ENCODE assay signal across 18 cellular contexts in genomic region chr19:1035998-1036621, GRCh38. TPM values are rescaled to one million over a fixed set of nuclear protein-coding genes. Genes with fewer than 3 reads are reported as not detected.
DNase-seq lines count a peak whose midpoint lies in the region; ATAC-seq, FAIRE-seq and TF ChIP-seq lines count a peak whose summit lies in the region.
"Had no signal": no experiment of that assay in that cellular context is flagged by ENCODE, and none has a peak within 500 bp of the region (broad histone marks: within the 10 kb centered on the region; RNA-seq: fewer than 3 reads in every experiment).

No MANE protein-coding gene starts in this region.

- TF ChIP-seq CTCF in IMR-90 (conservative IDR thresholded peaks at IDR 0.05; ENCODE audit: low read depth, low read length), result 0 out of 2 replicates have a peak, but pooled peaks have one; percentile 12
- peak; percentile 45 to 46 (median 45); a peak in 5 of 6 replicates for TF ChIP-seq CTCF in K562 (IDR thresholded peaks at IDR 0.05 in 2 of 3, conservative IDR thresholded peaks at IDR 0.05 in 1 of 3; ENCODE audit: insufficient read depth in 2 of 3, low read depth in 1 of 3, low read length in 3 of 3)
- TF ChIP-seq CTCF in retinal pigment epithelial cell (conservative IDR thresholded peaks at IDR 0.05; ENCODE audit: low read depth, low read length), result peak; percentile 3

- peaks cover 4% of the 10 kb centered on the region for H3K36me3 Mint-ChIP-seq in activated naive CD4-positive, alpha-beta T cell treated with anti-CD3 and anti-CD28 coated beads, Interleukin-2, amount 50 U/mL, for 24 hours
- peaks cover 13 to 56% of the 10 kb centered on the region in 2 donors for H3K36me3 Mint-ChIP-seq in activated naive CD4-positive, alpha-beta T cell treated with anti-CD3 and anti-CD28 coated beads, Interleukin-2, amount 50 U/mL, for 72 hours

- H3K23ac ChIP-seq in IMR-90 (ENCODE audit: low read depth, low read length) (no peak overlapping the region), trophoblast cell (ENCODE audit: low read length) (no peak overlapping the region)

- no peak overlapping the region for H4K91ac ChIP-seq in IMR-90 (ENCODE audit: insufficient read depth, low read depth, low read length)
- H4K91ac ChIP-seq in trophoblast cell (ENCODE audit: low read depth, low read length), result no peak overlapping the region

- TF ChIP-seq RAD21 in IMR-90 (IDR thresholded peaks at IDR 0.05; ENCODE audit: low read length) (no peak), K562 (CRISPR knock-in tag; conservative IDR thresholded peaks at IDR 0.05 in 1 of 2, IDR thresholded peaks at IDR 0.05 in 1 of 2) (peak in 1 of 2 experiments; percentile 36; a peak in 2 of 4 replicates)

- H3K9ac ChIP-seq in IMR-90 (ENCODE audit: low read depth, low read length) (no peak overlapping the region), K562 (ENCODE audit: insufficient read depth in 1 of 2, low read depth in 2 of 2, low read length in 2 of 2) (peak overlapping the region in 1 of 2 experiments; percentile 40; a peak in 1 of 4 replicates), trophoblast cell (ENCODE audit: low read length) (no peak overlapping the region)

- no peak for DNase-seq in activated naive CD4-positive, alpha-beta T cell treated with anti-CD3 and anti-CD28 coated beads, Interleukin-2, amount 50 U/mL, for 72 hours (ENCODE audit: low spot score in 2 of 2)
- DNase-seq in IMR-90 (no peak), K562 (ENCODE audit: extremely low read depth in 1 of 4, low spot score in 3 of 4) (peak in 2 of 4 experiments; percentile 32 to 55), retinal pigment epithelial cell (ENCODE audit: low read depth) (no peak), trophoblast cell (no peak), retina (no peak), DMS153 treated with DMSO at 0.1 percent for 48 hours (lab: John Stamatoyannopoulos, UW; ENCODE audit: unreplicated experiment) (no peak)
- DNase-seq: anterior cingulate cortex; effector memory CD4-positive, alpha-beta T cell; NCI-H1436 treated with DMSO at 0.1 percent for 48 hours; NCI-H526 treated with DMSO at 0.1 percent for 48 hours; SHP77 had no signal

- no peak overlapping the region for H3K4me2 ChIP-seq in IMR-90 (ENCODE audit: low read depth, low read length)
- H3K4me2 ChIP-seq in K562 (ENCODE audit: insufficient read depth, low read length), result no peak overlapping the region
- no peak overlapping the region for H3K4me2 ChIP-seq in trophoblast cell (ENCODE audit: low read length)

- intact Hi-C loops in IMR-90 (cut with micrococcal nuclease) (no loop called here), K562 (cut with micrococcal nuclease) (no loop called here)

- no peak overlapping the region for H2BK12ac ChIP-seq in trophoblast cell (ENCODE audit: low read length)

- peaks cover 5% of the 10 kb centered on the region; the same call in 1 of the 2 replicates for H3K4me1 ChIP-seq in IMR-90 (ENCODE audit: control insufficient read depth, insufficient read depth, low read length)
- H3K4me1 ChIP-seq in K562 (replicated peaks in 1 of 2; ENCODE audit: control insufficient read depth in 2 of 2, insufficient read depth in 2 of 2, low read length in 2 of 2), result peaks cover 22 to 52% of the 10 kb centered on the region in 2 experiments
- peaks cover under 1 to 4% of the 10 kb centered on the region in 2 experiments for H3K4me1 ChIP-seq in trophoblast cell (ENCODE audit: control insufficient read depth in 1 of 2, insufficient read depth in 2 of 2, low read length in 2 of 2)

- no peak overlapping the region for H3K4me3 Mint-ChIP-seq in activated naive CD4-positive, alpha-beta T cell treated with anti-CD3 and anti-CD28 coated beads, Interleukin-2, amount 50 U/mL, for 24 hours
- H3K4me3 Mint-ChIP-seq: stimulated activated naive CD8-positive, alpha-beta T cell treated with anti-CD3 and anti-CD28 coated beads, Interleukin-15, Interleukin-2, amounts not matched to agents 100 ng/mL and 50 ng/mL, for 24 hours had no signal

- H3K27ac Mint-ChIP-seq in activated naive CD4-positive, alpha-beta T cell treated with anti-CD3 and anti-CD28 coated beads, Interleukin-2, amount 50 U/mL, for 24 hours, result peak overlapping the region; percentile 8
- H3K27ac Mint-ChIP-seq in activated naive CD4-positive, alpha-beta T cell treated with anti-CD3 and anti-CD28 coated beads, Interleukin-2, amount 50 U/mL, for 72 hours, result peak overlapping the region in 1 of 2 donors; percentile 22
- H3K27ac Mint-ChIP-seq: stimulated activated naive CD8-positive, alpha-beta T cell treated with anti-CD3 and anti-CD28 coated beads, Interleukin-15, Interleukin-2, amounts not matched to agents 100 ng/mL and 50 ng/mL, for 24 hours had no signal

- no peak overlapping the region for H4K5ac ChIP-seq in IMR-90 (ENCODE audit: low read depth, low read length)

- H2AFZ ChIP-seq in IMR-90 (replicated peaks; ENCODE audit: low read length, poor library complexity), result no peak overlapping the region
- no peak overlapping the region for H2AFZ ChIP-seq in K562 (ENCODE audit: low read depth, low read length)
- no peak overlapping the region for H2AFZ ChIP-seq in trophoblast cell (ENCODE audit: insufficient read depth, low read length, poor library complexity)

- H3K4ac ChIP-seq in IMR-90 (ENCODE audit: low read depth, low read length) (no peak overlapping the region), trophoblast cell (ENCODE audit: low read depth, low read length) (no peak overlapping the region)

- no peak overlapping the region for H4K8ac ChIP-seq in IMR-90 (ENCODE audit: low read depth in 2 of 2, low read length in 2 of 2)
- H4K8ac ChIP-seq in trophoblast cell (ENCODE audit: low read depth, low read length), result no peak overlapping the region

- no peak overlapping the region for H4K12ac ChIP-seq in trophoblast cell (ENCODE audit: low read depth, low read length)

- no peak overlapping the region for H2BK15ac ChIP-seq in IMR-90 (ENCODE audit: low read depth, low read length)

- no peak overlapping the region for H2BK5ac ChIP-seq in IMR-90 (ENCODE audit: low read depth, low read length, poor library complexity, severe bottlenecking)
- no peak overlapping the region for H2BK5ac ChIP-seq in trophoblast cell (ENCODE audit: low read depth, low read length, poor library complexity)

- H3K18ac ChIP-seq in IMR-90 (ENCODE audit: low read depth, low read length) (no peak overlapping the region), trophoblast cell (ENCODE audit: low read length) (no peak overlapping the region)

- H3K9me3 ChIP-seq in IMR-90 (ENCODE audit: control insufficient read depth, insufficient read depth, low read length) (no peaks in the 10 kb centered on the region), K562 (replicated peaks; ENCODE audit: control insufficient read depth, insufficient read depth, low read depth, low read length) (no peaks in the 10 kb centered on the region), trophoblast cell (ENCODE audit: insufficient read depth, low read depth, low read length) (no peaks in the 10 kb centered on the region)
- H3K9me3 ChIP-seq: gastroesophageal sphincter had no signal

- peaks cover 51% of the 10 kb centered on the region for H3K4me1 Mint-ChIP-seq in activated naive CD4-positive, alpha-beta T cell treated with anti-CD3 and anti-CD28 coated beads, Interleukin-2, amount 50 U/mL, for 24 hours

- H4K20me1 ChIP-seq in IMR-90 (ENCODE audit: insufficient read depth, low read length) (peaks cover 73% of the 10 kb centered on the region), K562 (replicated peaks; ENCODE audit: control insufficient read depth, insufficient read depth, low read length) (no peaks in the 10 kb centered on the region)

- no peaks in the 10 kb centered on the region for H3K9me1 ChIP-seq in IMR-90 (ENCODE audit: insufficient read depth, low read length)
- no peaks in the 10 kb centered on the region for H3K9me1 ChIP-seq in K562 (ENCODE audit: control insufficient read depth, insufficient read depth, low read length)

- H3K14ac ChIP-seq in IMR-90 (replicated peaks; ENCODE audit: low read depth, low read length) (no peak overlapping the region), trophoblast cell (ENCODE audit: low read length) (no peak overlapping the region)

- BruUV-seq in IMR-90 (replicated peaks; lab: Mats Ljungman, UMichigan), result no TSS peak
- no TSS peak for BruUV-seq in K562 (replicated peaks; lab: Mats Ljungman, UMichigan)

- dilution Hi-C loops in IMR-90 (cut with HindIII; ENCODE audit: low sequenced_read_pairs, unreplicated experiment), result no loop called here

- H3K79me2 ChIP-seq in K562 (ENCODE audit: control insufficient read depth, insufficient read depth, low read length), result peaks cover 9% of the 10 kb centered on the region
- peaks cover 2% of the 10 kb centered on the region for H3K79me2 ChIP-seq in trophoblast cell (ENCODE audit: control insufficient read depth, insufficient read depth, low read length, poor library complexity)

- H3K4me3 ChIP-seq in IMR-90 (ENCODE audit: insufficient read depth, low read depth, low read length), result no peak overlapping the region
- H3K4me3 ChIP-seq in K562, result no peak overlapping the region
- H3K4me3 ChIP-seq in retinal pigment epithelial cell (ENCODE audit: low read length), result no peak overlapping the region
- no peak overlapping the region for H3K4me3 ChIP-seq in trophoblast cell (ENCODE audit: low read depth, low read length)
- H3K4me3 ChIP-seq: gastroesophageal sphincter had no signal

- no peak overlapping the region for H2AK9ac ChIP-seq in IMR-90 (replicated peaks; ENCODE audit: low read depth, low read length, poor library complexity)

- 0 out of 2 replicates have a peak, but pooled peaks have one; percentile 11 for TF ChIP-seq POLR2A in IMR-90 (IDR thresholded peaks at IDR 0.05; ENCODE audit: low read depth, low read length)
- TF ChIP-seq POLR2A in K562 (conservative IDR thresholded peaks at IDR 0.05), result 0 out of 2 replicates have a peak, but pooled peaks have one; percentile 12

- no peak overlapping the region for H2BK20ac ChIP-seq in IMR-90 (ENCODE audit: low read depth, low read length)

- H3K36me3 ChIP-seq in IMR-90 (ENCODE audit: control insufficient read depth, insufficient read depth, low read length) (peaks cover 52% of the 10 kb centered on the region), K562 (ENCODE audit: control insufficient read depth, insufficient read depth, low read length) (peaks cover 50% of the 10 kb centered on the region), trophoblast cell (ENCODE audit: control insufficient read depth in 1 of 2, insufficient read depth in 2 of 2, low read length in 2 of 2) (peaks cover 52 to 57% of the 10 kb centered on the region in 2 experiments)

- POLR2A ChIA-PET in IMR-90 (lab: Charles Lee; ENCODE audit: unreplicated experiment) (no interaction called here), K562 (lab: Yijun Ruan, JAX) (interaction anchor here (1.0 to 11.0 kb wide), 3 partner anchors 7 to 14 kb away, joined by 4 to 176 read pairs (median 4); partner anchors contain the start of gene CNN2)

- no peaks in the 10 kb centered on the region for H3K27me3 Mint-ChIP-seq in activated naive CD4-positive, alpha-beta T cell treated with anti-CD3 and anti-CD28 coated beads, Interleukin-2, amount 50 U/mL, for 24 hours
- H3K27me3 Mint-ChIP-seq: stimulated activated naive CD8-positive, alpha-beta T cell treated with anti-CD3 and anti-CD28 coated beads, Interleukin-15, Interleukin-2, amounts not matched to agents 100 ng/mL and 50 ng/mL, for 24 hours had no signal

- CTCF ChIA-PET in IMR-90 (lab: Yijun Ruan, JAX), result no interaction called here
- CTCF ChIA-PET in K562 (lab: Yijun Ruan, JAX; ENCODE audit: low intra/inter-chr PET ratio), result no interaction called here

- H3K27ac ChIP-seq in IMR-90 (ENCODE audit: insufficient read depth, low read length) (no peak overlapping the region), K562 (ENCODE audit: extremely low read depth, low read depth, low read length) (no peak overlapping the region), trophoblast cell (ENCODE audit: low read depth, low read length) (no peak overlapping the region)
- H3K27ac ChIP-seq: gastroesophageal sphincter had no signal

- H3K9me3 Mint-ChIP-seq in activated naive CD4-positive, alpha-beta T cell treated with anti-CD3 and anti-CD28 coated beads, Interleukin-2, amount 50 U/mL, for 24 hours, result no peaks in the 10 kb centered on the region
- peaks cover 0 to 4% of the 10 kb centered on the region in 2 donors for H3K9me3 Mint-ChIP-seq in activated naive CD4-positive, alpha-beta T cell treated with anti-CD3 and anti-CD28 coated beads, Interleukin-2, amount 50 U/mL, for 72 hours
- H3K9me3 Mint-ChIP-seq: stimulated activated naive CD8-positive, alpha-beta T cell treated with anti-CD3 and anti-CD28 coated beads, Interleukin-15, Interleukin-2, amounts not matched to agents 100 ng/mL and 50 ng/mL, for 24 hours had no signal

- H2AK5ac ChIP-seq in IMR-90 (ENCODE audit: low read depth, low read length), result no peak overlapping the region
- no peak overlapping the region for H2AK5ac ChIP-seq in trophoblast cell (ENCODE audit: low read length)

- in situ Hi-C loops in IMR-90 (cut with MboI; ENCODE audit: low sequenced_read_pairs) (no loop called here), K562 (cut with MboI) (no loop called here)

- FAIRE-seq in K562 (lab: Jason Lieb, UNC), result no peak
- FAIRE-seq: GM18507 had no signal

- H3K56ac ChIP-seq in IMR-90 (ENCODE audit: extremely low read depth, insufficient read depth, low read length), result no peak overlapping the region

- peaks cover 11 to 43% of the 10 kb centered on the region in 2 experiments; a peak in 3 of 4 replicates for H3K79me1 ChIP-seq in IMR-90 (ENCODE audit: low read depth in 1 of 2, low read length in 2 of 2)
- H3K79me1 ChIP-seq in trophoblast cell (ENCODE audit: low read length), result no peaks in the 10 kb centered on the region

- H3K27me3 ChIP-seq in IMR-90 (ENCODE audit: control insufficient read depth, insufficient read depth, low read length) (no peaks in the 10 kb centered on the region), K562 (ENCODE audit: control insufficient read depth in 2 of 2, insufficient read depth in 2 of 2, low read length in 2 of 2) (no peaks in the 10 kb centered on the region), trophoblast cell (ENCODE audit: insufficient read depth, low read length) (no peaks in the 10 kb centered on the region)
- H3K27me3 ChIP-seq: gastroesophageal sphincter had no signal

- 92% methylated on average over 17 of the region's 29 CpGs; no CpG with 5 or more reads in 1 of the 2 experiments for WGBS in IMR-90 (ENCODE audit: extremely low coverage in 2 of 2, insufficient read length in 1 of 2), 2 experiments
- 86% methylated on average over 22 of the region's 29 CpGs for WGBS in K562 (ENCODE audit: insufficient coverage, low coverage, missing lambda C conversion rate)
- no CpG with 5 or more reads among the region's 29 CpGs for WGBS in trophoblast cell (ENCODE audit: extremely low coverage, insufficient coverage, insufficient read length)

- no peak overlapping the region for H2BK120ac ChIP-seq in IMR-90 (ENCODE audit: low read depth, low read length)
- H2BK120ac ChIP-seq in trophoblast cell (ENCODE audit: insufficient read depth, low read length, poor library complexity), result no peak overlapping the region

- no peak for TF ChIP-seq EP300 in K562 (IDR thresholded peaks at IDR 0.05; ENCODE audit: low read length)

- ATAC-seq in activated naive CD4-positive, alpha-beta T cell treated with anti-CD3 and anti-CD28 coated beads, Interleukin-2, amount 50 U/mL, for 72 hours, result no peak
- ATAC-seq in IMR-90 (ENCODE audit: low read depth), result no peak
- no peak for ATAC-seq in K562
- ATAC-seq: gastroesophageal sphincter, sciatic nerve had no signal

RNA-seq across cellular contexts. Expression of gene ABCA7, which starts 3.8 kb away (rescaled TPM):
- total RNA-seq in activated naive CD4-positive, alpha-beta T cell treated with anti-CD3 and anti-CD28 coated beads, Interleukin-2, amount 50 U/mL, for 72 hours, result 100 to 1,000 TPM in 1 of 2 donors, 10 to 100 TPM in 1; 17.8 to 105 TPM
- total RNA-seq in IMR-90 (2012; rRNA removed), result 0.36 and 0.56 TPM in 2 replicates
- polyA plus RNA-seq in IMR-90 (2012; rRNA removed), result 3.2 and 3.3 TPM in 2 replicates
- 3.0 and 3.3 TPM in 2 replicates for polyA plus RNA-seq in IMR-90 (2012; cell fraction: cytosol; rRNA removed)
- 21.0 and 42.9 TPM in 2 replicates for polyA plus RNA-seq in IMR-90 (2012; cell fraction: nucleus; rRNA removed; ENCODE audit: low replicate concordance)
- total RNA-seq in K562 (2011; cell fraction: chromatin; rRNA removed; ENCODE audit: low replicate concordance), result 266 and 789 TPM in 2 replicates
- total RNA-seq in K562 (2011; cell fraction: nucleolus; rRNA removed), result 519 and 639 TPM in 2 replicates
- total RNA-seq in K562 (2011; cell fraction: nucleoplasm; rRNA removed), result 258 and 297 TPM in 2 replicates
- total RNA-seq in K562 (2014; rRNA removed), result 31.4 and 45.4 TPM in 2 replicates
- total RNA-seq in K562 (2014; rRNA removed; fragmentation: Illumina TruSeq; extraction: Trizol), result 8.9 and 12.7 TPM in 2 replicates
- 19.1 and 22.8 TPM in 2 replicates for total RNA-seq in K562 (2015; rRNA removed; fragmentation: Illumina TruSeq; extraction: Trizol)
- total RNA-seq in K562 (2021), result 90.0 and 96.1 TPM in 2 replicates
- 32.6 and 52.0 TPM in 2 replicates for polyA plus RNA-seq in K562 (2011; rRNA removed)
- 31.0 and 47.7 TPM in 2 replicates for polyA plus RNA-seq in K562 (2011; cell fraction: cytosol; rRNA removed)
- polyA plus RNA-seq in K562 (2011; cell fraction: nucleus; rRNA removed), result 504 and 724 TPM in 2 replicates
- 65.1 and 67.9 TPM in 2 replicates for polyA plus RNA-seq in K562 (2012)
- polyA plus RNA-seq in K562 (2014; fragmentation: Illumina TruSeq; extraction: Trizol), result 31.2 and 32.6 TPM in 2 replicates
- 1 to 10 TPM; 2.3 to 3.0 TPM for polyA plus RNA-seq in K562 (2014; fragmentation: Nextera tagmentation; extraction: Ambion mirVana)
- 73.5 and 94.1 TPM in 2 replicates for polyA plus RNA-seq in K562 (2014; rRNA removed)
- 13.1 and 14.8 TPM in 2 replicates for polyA minus RNA-seq in K562 (2011; rRNA and poly(A)+ RNA removed)
- polyA minus RNA-seq in K562 (2011; cell fraction: cytosol; rRNA and poly(A)+ RNA removed), result 24.3 and 51.6 TPM in 2 replicates
- 164 and 176 TPM in 2 replicates for polyA minus RNA-seq in K562 (2011; cell fraction: nucleus; rRNA and poly(A)+ RNA removed)
- 26.8 and 27.6 TPM in 2 replicates for polyA plus RNA-seq in trophoblast cell (2013)

RNA-seq across cellular contexts. Expression of gene CNN2, which starts 9.7 kb away (rescaled TPM):
- 100 to 1,000 TPM; 187 to 254 TPM for total RNA-seq in activated naive CD4-positive, alpha-beta T cell treated with anti-CD3 and anti-CD28 coated beads, Interleukin-2, amount 50 U/mL, for 72 hours
- total RNA-seq in IMR-90 (2012; rRNA removed) (270 and 272 TPM in 2 replicates), K562 (2014; rRNA removed) (82.3 and 124 TPM in 2 replicates), K562 (2014; rRNA removed; fragmentation: Illumina TruSeq; extraction: Trizol) (33.7 and 45.6 TPM in 2 replicates), K562 (2015; rRNA removed; fragmentation: Illumina TruSeq; extraction: Trizol) (52.7 and 54.9 TPM in 2 replicates), K562 (2021) (161 and 174 TPM in 2 replicates)
- polyA plus RNA-seq in IMR-90 (2012; rRNA removed) (385 and 395 TPM in 2 replicates), K562 (2011; rRNA removed) (36.4 and 61.3 TPM in 2 replicates), K562 (2014; fragmentation: Illumina TruSeq; extraction: Trizol) (123 and 158 TPM in 2 replicates), K562 (2014; fragmentation: Nextera tagmentation; extraction: Ambion mirVana) (10 to 100 TPM; 12.1 to 12.8 TPM), K562 (2014; rRNA removed) (71.3 and 73.3 TPM in 2 replicates)
- polyA plus RNA-seq in IMR-90 (2012; cell fraction: cytosol; rRNA removed), result 751 and 1,323 TPM in 2 replicates
- polyA plus RNA-seq in IMR-90 (2012; cell fraction: nucleus; rRNA removed; ENCODE audit: low replicate concordance), result 398 and 523 TPM in 2 replicates
- 25.1 and 70.9 TPM in 2 replicates for total RNA-seq in K562 (2011; cell fraction: chromatin; rRNA removed; ENCODE audit: low replicate concordance)
- 40.8 and 41.4 TPM in 2 replicates for total RNA-seq in K562 (2011; cell fraction: nucleolus; rRNA removed)
- 34.4 and 52.1 TPM in 2 replicates for total RNA-seq in K562 (2011; cell fraction: nucleoplasm; rRNA removed)
- polyA plus RNA-seq in K562 (2011; cell fraction: cytosol; rRNA removed), result 82.9 and 105 TPM in 2 replicates
- polyA plus RNA-seq in K562 (2011; cell fraction: nucleus; rRNA removed), result 42.5 and 55.7 TPM in 2 replicates
- 82.7 and 152 TPM in 2 replicates for polyA plus RNA-seq in K562 (2012)
- polyA minus RNA-seq in K562 (2011; rRNA and poly(A)+ RNA removed), result 45.8 and 50.7 TPM in 2 replicates
- 132 and 161 TPM in 2 replicates for polyA minus RNA-seq in K562 (2011; cell fraction: cytosol; rRNA and poly(A)+ RNA removed)
- 9.0 and 15.9 TPM in 2 replicates for polyA minus RNA-seq in K562 (2011; cell fraction: nucleus; rRNA and poly(A)+ RNA removed)
- polyA plus RNA-seq in trophoblast cell (2013), result 349 and 351 TPM in 2 replicates

RNA-seq across cellular contexts. Expression of gene RNU6-2, which starts 14.8 kb away (rescaled TPM):
- not detected for total RNA-seq in activated naive CD4-positive, alpha-beta T cell treated with anti-CD3 and anti-CD28 coated beads, Interleukin-2, amount 50 U/mL, for 72 hours
- total RNA-seq in IMR-90 (2012; rRNA removed), result not detected in 2 replicates
- not detected in 2 replicates for polyA plus RNA-seq in IMR-90 (2012; rRNA removed)
- not detected in 2 replicates for polyA plus RNA-seq in IMR-90 (2012; cell fraction: cytosol; rRNA removed)
- not detected in 2 replicates for polyA plus RNA-seq in IMR-90 (2012; cell fraction: nucleus; rRNA removed; ENCODE audit: low replicate concordance)
- not detected in 2 replicates for total RNA-seq in K562 (2011; cell fraction: chromatin; rRNA removed; ENCODE audit: low replicate concordance)
- not detected in 2 replicates for total RNA-seq in K562 (2011; cell fraction: nucleolus; rRNA removed)
- not detected in 2 replicates for total RNA-seq in K562 (2011; cell fraction: nucleoplasm; rRNA removed)
- not detected in 2 replicates for total RNA-seq in K562 (2014; rRNA removed)
- total RNA-seq in K562 (2014; rRNA removed; fragmentation: Illumina TruSeq; extraction: Trizol), result not detected in 2 replicates
- total RNA-seq in K562 (2015; rRNA removed; fragmentation: Illumina TruSeq; extraction: Trizol), result not detected in 2 replicates
- not detected in 2 replicates for total RNA-seq in K562 (2021)
- not detected in 2 replicates for polyA plus RNA-seq in K562 (2011; rRNA removed)
- polyA plus RNA-seq in K562 (2011; cell fraction: cytosol; rRNA removed), result not detected in 2 replicates
- polyA plus RNA-seq in K562 (2011; cell fraction: nucleus; rRNA removed), result not detected in 2 replicates
- not detected in 2 replicates for polyA plus RNA-seq in K562 (2012)
- polyA plus RNA-seq in K562 (2014; fragmentation: Illumina TruSeq; extraction: Trizol), result not detected in 2 replicates
- polyA plus RNA-seq in K562 (2014; fragmentation: Nextera tagmentation; extraction: Ambion mirVana), result not detected
- not detected in 2 replicates for polyA plus RNA-seq in K562 (2014; rRNA removed)
- polyA minus RNA-seq in K562 (2011; rRNA and poly(A)+ RNA removed), result under 0.01 TPM in 2 replicates
- polyA minus RNA-seq in K562 (2011; cell fraction: cytosol; rRNA and poly(A)+ RNA removed), result 667 TPM in 1 of 2 replicates, not detected in the other
- under 0.01 TPM in 1 of 2 replicates, not detected in the other for polyA minus RNA-seq in K562 (2011; cell fraction: nucleus; rRNA and poly(A)+ RNA removed)
- not detected in 2 replicates for polyA plus RNA-seq in trophoblast cell (2013)
- total RNA-seq: gastroesophageal sphincter, myocyte, sciatic nerve had no signal

RNA-seq across cellular contexts. Expression of gene TMEM259, which starts 15.2 kb away (rescaled TPM):
- 100 to 1,000 TPM; 104 to 156 TPM for total RNA-seq in activated naive CD4-positive, alpha-beta T cell treated with anti-CD3 and anti-CD28 coated beads, Interleukin-2, amount 50 U/mL, for 72 hours
- 22.6 and 26.4 TPM in 2 replicates for total RNA-seq in IMR-90 (2012; rRNA removed)
- 153 and 181 TPM in 2 replicates for polyA plus RNA-seq in IMR-90 (2012; rRNA removed)
- 88.4 and 194 TPM in 2 replicates for polyA plus RNA-seq in IMR-90 (2012; cell fraction: cytosol; rRNA removed)
- polyA plus RNA-seq in IMR-90 (2012; cell fraction: nucleus; rRNA removed; ENCODE audit: low replicate concordance), result 867 and 2,100 TPM in 2 replicates
- 157 and 512 TPM in 2 replicates for total RNA-seq in K562 (2011; cell fraction: chromatin; rRNA removed; ENCODE audit: low replicate concordance)
- 498 and 541 TPM in 2 replicates for total RNA-seq in K562 (2011; cell fraction: nucleolus; rRNA removed)
- total RNA-seq in K562 (2011; cell fraction: nucleoplasm; rRNA removed), result 251 and 289 TPM in 2 replicates
- total RNA-seq in K562 (2014; rRNA removed), result 135 and 169 TPM in 2 replicates
- 13.4 and 18.5 TPM in 2 replicates for total RNA-seq in K562 (2014; rRNA removed; fragmentation: Illumina TruSeq; extraction: Trizol)
- total RNA-seq in K562 (2015; rRNA removed; fragmentation: Illumina TruSeq; extraction: Trizol), result 59.7 and 60.9 TPM in 2 replicates
- total RNA-seq in K562 (2021), result 176 and 193 TPM in 2 replicates
- 83.2 and 158 TPM in 2 replicates for polyA plus RNA-seq in K562 (2011; rRNA removed)
- polyA plus RNA-seq in K562 (2011; cell fraction: cytosol; rRNA removed), result 163 and 311 TPM in 2 replicates
- polyA plus RNA-seq in K562 (2011; cell fraction: nucleus; rRNA removed), result 1,374 and 1,890 TPM in 2 replicates
- polyA plus RNA-seq in K562 (2012), result 118 and 187 TPM in 2 replicates
- polyA plus RNA-seq in K562 (2014; fragmentation: Illumina TruSeq; extraction: Trizol), result 63.6 and 79.5 TPM in 2 replicates
- under 1 TPM; 0.52 to 0.57 TPM for polyA plus RNA-seq in K562 (2014; fragmentation: Nextera tagmentation; extraction: Ambion mirVana)
- 225 and 231 TPM in 2 replicates for polyA plus RNA-seq in K562 (2014; rRNA removed)
- polyA minus RNA-seq in K562 (2011; rRNA and poly(A)+ RNA removed), result 18.2 and 31.6 TPM in 2 replicates
- polyA minus RNA-seq in K562 (2011; cell fraction: cytosol; rRNA and poly(A)+ RNA removed), result 42.1 and 50.9 TPM in 2 replicates
- polyA minus RNA-seq in K562 (2011; cell fraction: nucleus; rRNA and poly(A)+ RNA removed), result 105 and 111 TPM in 2 replicates
- 99.6 and 108 TPM in 2 replicates for polyA plus RNA-seq in trophoblast cell (2013)

RNA-seq across cellular contexts. Expression of gene ARHGAP45, which starts 30.9 kb away (rescaled TPM):
- total RNA-seq in activated naive CD4-positive, alpha-beta T cell treated with anti-CD3 and anti-CD28 coated beads, Interleukin-2, amount 50 U/mL, for 72 hours, result 100 to 1,000 TPM; 171 to 174 TPM
- total RNA-seq in IMR-90 (2012; rRNA removed) (0.83 and 1.3 TPM in 2 replicates), K562 (2014; rRNA removed) (22.1 and 31.1 TPM in 2 replicates), K562 (2014; rRNA removed; fragmentation: Illumina TruSeq; extraction: Trizol) (1.0 and 1.8 TPM in 2 replicates), K562 (2015; rRNA removed; fragmentation: Illumina TruSeq; extraction: Trizol) (4.2 and 6.0 TPM in 2 replicates), K562 (2021) (18.0 and 19.9 TPM in 2 replicates)
- polyA plus RNA-seq in IMR-90 (2012; rRNA removed) (1.4 and 1.7 TPM in 2 replicates), K562 (2011; rRNA removed) (4.4 and 7.6 TPM in 2 replicates), K562 (2014; fragmentation: Illumina TruSeq; extraction: Trizol) (1.9 and 6.9 TPM in 2 replicates), K562 (2014; fragmentation: Nextera tagmentation; extraction: Ambion mirVana) (under 1 TPM; 0.08 to 0.63 TPM), K562 (2014; rRNA removed) (16.3 and 20.2 TPM in 2 replicates)
- polyA plus RNA-seq in IMR-90 (2012; cell fraction: cytosol; rRNA removed), result 2.0 and 2.2 TPM in 2 replicates
- 3.0 and 10.5 TPM in 2 replicates for polyA plus RNA-seq in IMR-90 (2012; cell fraction: nucleus; rRNA removed; ENCODE audit: low replicate concordance)
- total RNA-seq in K562 (2011; cell fraction: chromatin; rRNA removed; ENCODE audit: low replicate concordance), result 25.6 and 81.0 TPM in 2 replicates
- 39.0 and 49.5 TPM in 2 replicates for total RNA-seq in K562 (2011; cell fraction: nucleolus; rRNA removed)
- 22.7 and 24.1 TPM in 2 replicates for total RNA-seq in K562 (2011; cell fraction: nucleoplasm; rRNA removed)
- polyA plus RNA-seq in K562 (2011; cell fraction: cytosol; rRNA removed), result 5.6 and 12.6 TPM in 2 replicates
- polyA plus RNA-seq in K562 (2011; cell fraction: nucleus; rRNA removed), result 17.8 and 38.7 TPM in 2 replicates
- polyA plus RNA-seq in K562 (2012), result 15.0 and 15.2 TPM in 2 replicates
- 1.7 and 2.0 TPM in 2 replicates for polyA minus RNA-seq in K562 (2011; rRNA and poly(A)+ RNA removed)
- 6.2 and 8.5 TPM in 2 replicates for polyA minus RNA-seq in K562 (2011; cell fraction: cytosol; rRNA and poly(A)+ RNA removed)
- 5.5 and 6.6 TPM in 2 replicates for polyA minus RNA-seq in K562 (2011; cell fraction: nucleus; rRNA and poly(A)+ RNA removed)
- polyA plus RNA-seq in trophoblast cell (2013), result 13.6 and 14.5 TPM in 2 replicates
